In genomic region chr3:111809196-111809595, GRCh38 we compare ENCODE assay signal across 18 cellular contexts. TPM values are rescaled to one million over a fixed set of nuclear protein-coding genes. Genes with fewer than 3 reads are reported as not detected.
A peak's percentile ranks its signal among the peaks of the same experiment; 100 is the strongest.
DNase-seq lines count a peak whose midpoint lies in the region; ATAC-seq, FAIRE-seq and TF ChIP-seq lines count a peak whose summit lies in the region.
"Had no signal": no experiment of that assay in that cellular context is flagged by ENCODE, and none has a peak within 500 bp of the region (broad histone marks: within the 10 kb centered on the region; RNA-seq: fewer than 3 reads in every experiment).

No MANE protein-coding gene starts in this region.

- no peak for TF ChIP-seq POLR2A in H54 (IDR thresholded peaks at IDR 0.05; ENCODE audit: low read depth, low read length)

- H3K4me1 ChIP-seq in left lung: no peaks in the 10 kb centered on the region
- H3K4me1 ChIP-seq in tibial artery: peaks cover 0 to 64% (median 31%) of the 10 kb centered on the region in 4 donors
- H3K4me1 ChIP-seq: Peyer's patch had no signal

- peaks cover 4% of the 10 kb centered on the region for H3K9me3 Mint-ChIP-seq in WTC11
- H3K9me3 Mint-ChIP-seq: activated T-helper 17 cell treated with anti-CD3 and anti-CD28 coated beads, Interleukin-2, amount 50 U/mL, for 72 hours; CD8-positive, alpha-beta T cell had no signal

- no peaks in the 10 kb centered on the region for H3K27me3 Mint-ChIP-seq in WTC11 (ENCODE audit: low read depth)
- H3K27me3 Mint-ChIP-seq: activated T-helper 17 cell treated with anti-CD3 and anti-CD28 coated beads, Interleukin-2, amount 50 U/mL, for 72 hours had no signal

- H3K36me3 ChIP-seq in left lung (no peaks in the 10 kb centered on the region), tibial artery (no peaks in the 10 kb centered on the region)
- H3K36me3 ChIP-seq: Peyer's patch had no signal

- POLR2A ChIA-PET in WTC11 (lab: Charles Lee): no interaction called here

- in situ Hi-C loops in astrocyte of the spinal cord (cut with HindIII; ENCODE audit: low sequenced_read_pairs): no loop called here

- H3K36me3 Mint-ChIP-seq in WTC11: peaks cover 3% of the 10 kb centered on the region; the same call in 1 of the 2 replicates
- H3K36me3 Mint-ChIP-seq: CD8-positive, alpha-beta T cell had no signal

- no peaks in the 10 kb centered on the region for H3K4me1 Mint-ChIP-seq in WTC11
- H3K4me1 Mint-ChIP-seq: activated T-helper 17 cell treated with anti-CD3 and anti-CD28 coated beads, Interleukin-2, amount 50 U/mL, for 72 hours had no signal

- intact Hi-C loops in left lung (cut with DNase I): loop anchor here in 1 of 2 donors (10.0 kb wide), 1 partner anchor 56 kb away; no protein-coding TSS in a partner anchor
- intact Hi-C loops in tibial artery (cut with DNase I; ENCODE audit: low total_unique reads): no loop called here

- TF ChIP-seq CTCF in astrocyte of the spinal cord (IDR thresholded peaks at IDR 0.05; ENCODE audit: low read depth, low read length): no peak
- no peak for TF ChIP-seq CTCF in left lung (IDR thresholded peaks at IDR 0.05)
- TF ChIP-seq CTCF in tibial artery (IDR thresholded peaks at IDR 0.05): no peak
- TF ChIP-seq CTCF in WTC11 (IDR thresholded peaks at IDR 0.05): no peak

- CTCF ChIA-PET in WTC11 (lab: Charles Lee): no interaction called here

- FAIRE-seq in H54 (lab: Jason Lieb, UNC): peak; percentile 58
- FAIRE-seq: H1 had no signal

- no peak overlapping the region for H3K27ac ChIP-seq in left lung
- H3K27ac ChIP-seq in tibial artery: peak overlapping the region; percentile 58 to 62
- H3K27ac ChIP-seq: Peyer's patch had no signal

- no peaks in the 10 kb centered on the region for H3K9me3 ChIP-seq in left lung
- no peaks in the 10 kb centered on the region for H3K9me3 ChIP-seq in tibial artery
- H3K9me3 ChIP-seq: Peyer's patch had no signal

- H3K4me3 Mint-ChIP-seq in WTC11: no peak overlapping the region
- H3K4me3 Mint-ChIP-seq: activated T-helper 17 cell treated with anti-CD3 and anti-CD28 coated beads, Interleukin-2, amount 50 U/mL, for 72 hours; CD8-positive, alpha-beta T cell had no signal

- H3K27me3 ChIP-seq in left lung (no peaks in the 10 kb centered on the region), tibial artery (no peaks in the 10 kb centered on the region)
- H3K27me3 ChIP-seq: Peyer's patch had no signal

- ATAC-seq in left lung: peak; percentile 73
- ATAC-seq in WTC11: no peak
- ATAC-seq in HG03354 (IDR thresholded peaks at IDR 0.05; ENCODE audit: poor library complexity, severe bottlenecking, unreplicated experiment): no peak
- ATAC-seq: activated T-helper 17 cell treated with anti-CD3 and anti-CD28 coated beads, Interleukin-2, amount 50 U/mL, for 72 hours; CD8-positive, alpha-beta T cell; stimulated activated naive CD8-positive, alpha-beta T cell treated with anti-CD3 and anti-CD28 coated beads, Interleukin-15, Interleukin-2, amounts not matched to agents 100 U/mL and 50 U/mL, for 24 hours had no signal

- DNase-seq in H54 (ENCODE audit: insufficient read length, low spot score) (no peak), astrocyte of the spinal cord (ENCODE audit: low read depth, low spot score) (peak; percentile 87), left lung (no peak), tibial artery (no peak), WTC11 (ENCODE audit: low spot score) (no peak), amygdala (lab: John Stamatoyannopoulos, UW) (no peak)
- DNase-seq: activated CD4-positive, alpha-beta T cell treated with anti-CD3 and anti-CD28 coated beads, Interleukin-2, amount 50 U/mL, for 4 hours; CD8-positive, alpha-beta T cell; central memory CD4-positive, alpha-beta T cell; erythroblast; Peyer's patch; posterior cingulate gyrus; stimulated activated CD4-positive, alpha-beta T cell treated with anti-CD3 and anti-CD28 coated beads, Interleukin-4, amount 100 ng/mL, for 4 hours; stimulated activated naive CD8-positive, alpha-beta T cell treated with anti-CD3 and anti-CD28 coated beads, Interleukin-15, Interleukin-2, amounts not matched to agents 100 U/mL and 50 U/mL, for 24 hours had no signal

- no peak overlapping the region for H3K4me3 ChIP-seq in astrocyte of the spinal cord (ENCODE audit: low read depth, low read length)
- H3K4me3 ChIP-seq in left lung: no peak overlapping the region
- H3K4me3 ChIP-seq in tibial artery: no peak overlapping the region
- H3K4me3 ChIP-seq: Peyer's patch had no signal

- H3K27ac Mint-ChIP-seq in WTC11: no peak overlapping the region
- H3K27ac Mint-ChIP-seq: activated T-helper 17 cell treated with anti-CD3 and anti-CD28 coated beads, Interleukin-2, amount 50 U/mL, for 72 hours; CD8-positive, alpha-beta T cell had no signal

TF ChIP-seq in WTC11, 78 proteins besides CTCF, POLR2A, EP300 and RAD21 (continues in another document):
- TF ChIP-seq ELF4 (CRISPR knock-in tag; IDR thresholded peaks at IDR 0.05; ENCODE audit: low read depth) (no peak), SP1 (CRISPR knock-in tag; conservative IDR thresholded peaks at IDR 0.05) (no peak), MXD4 (CRISPR knock-in tag; IDR thresholded peaks at IDR 0.05; ENCODE audit: borderline replicate concordance) (no peak), SMAD3 (CRISPR knock-in tag; IDR thresholded peaks at IDR 0.05; ENCODE audit: borderline replicate concordance) (no peak), CDX4 (CRISPR knock-in tag; IDR thresholded peaks at IDR 0.05; ENCODE audit: borderline replicate concordance) (no peak), FOXJ3 (CRISPR knock-in tag; IDR thresholded peaks at IDR 0.05; ENCODE audit: borderline replicate concordance) (no peak), CBFB (CRISPR knock-in tag; IDR thresholded peaks at IDR 0.05; ENCODE audit: low read depth) (no peak), ZNF532 (CRISPR knock-in tag; IDR thresholded peaks at IDR 0.05; ENCODE audit: borderline replicate concordance) (no peak), ZNF423 (CRISPR knock-in tag; IDR thresholded peaks at IDR 0.05) (no peak), MYBL2 (CRISPR knock-in tag; IDR thresholded peaks at IDR 0.05) (no peak)
- TF ChIP-seq, protein P1, sequence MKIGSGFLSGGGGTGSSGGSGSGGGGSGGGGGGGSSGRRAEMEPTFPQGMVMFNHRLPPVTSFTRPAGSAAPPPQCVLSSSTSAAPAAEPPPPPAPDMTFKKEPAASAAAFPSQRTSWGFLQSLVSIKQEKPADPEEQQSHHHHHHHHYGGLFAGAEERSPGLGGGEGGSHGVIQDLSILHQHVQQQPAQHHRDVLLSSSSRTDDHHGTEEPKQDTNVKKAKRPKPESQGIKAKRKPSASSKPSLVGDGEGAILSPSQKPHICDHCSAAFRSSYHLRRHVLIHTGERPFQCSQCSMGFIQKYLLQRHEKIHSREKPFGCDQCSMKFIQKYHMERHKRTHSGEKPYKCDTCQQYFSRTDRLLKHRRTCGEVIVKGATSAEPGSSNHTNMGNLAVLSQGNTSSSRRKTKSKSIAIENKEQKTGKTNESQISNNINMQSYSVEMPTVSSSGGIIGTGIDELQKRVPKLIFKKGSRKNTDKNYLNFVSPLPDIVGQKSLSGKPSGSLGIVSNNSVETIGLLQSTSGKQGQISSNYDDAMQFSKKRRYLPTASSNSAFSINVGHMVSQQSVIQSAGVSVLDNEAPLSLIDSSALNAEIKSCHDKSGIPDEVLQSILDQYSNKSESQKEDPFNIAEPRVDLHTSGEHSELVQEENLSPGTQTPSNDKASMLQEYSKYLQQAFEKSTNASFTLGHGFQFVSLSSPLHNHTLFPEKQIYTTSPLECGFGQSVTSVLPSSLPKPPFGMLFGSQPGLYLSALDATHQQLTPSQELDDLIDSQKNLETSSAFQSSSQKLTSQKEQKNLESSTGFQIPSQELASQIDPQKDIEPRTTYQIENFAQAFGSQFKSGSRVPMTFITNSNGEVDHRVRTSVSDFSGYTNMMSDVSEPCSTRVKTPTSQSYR (CRISPR knock-in tag; IDR thresholded peaks at IDR 0.05): no peak

RNA-seq across cellular contexts. Expression of gene PHLDB2, which starts 49.9 kb away (rescaled TPM):
- total RNA-seq in left lung (10 to 100 TPM; 38.0 to 43.9 TPM), WTC11 (2021) (23.5 to 40.3 TPM (median 24.9 TPM) in 3 replicates)
- total RNA-seq: HT-29 had no signal

Comparison
In these comparisons a context has a peak if more than half of its experiments do, and no peak if none do; other contexts are left out.
1. H3K27ac ChIP-seq: peak in tibial artery (2 of 2); none in left lung (0 of 2).